ENCODE assay signal across 8 cellular contexts in genomic region chr17:39199673-39199985, GRCh38. TPM values are rescaled to one million over a fixed set of nuclear protein-coding genes. Genes with fewer than 3 reads are reported as not detected.
A peak's percentile ranks its signal among the peaks of the same experiment; 100 is the strongest.
DNase-seq lines count a peak whose midpoint lies in the region; ATAC-seq and TF ChIP-seq lines count a peak whose summit lies in the region.

No MANE protein-coding gene starts in this region.

- H3K27ac ChIP-seq in OCI-LY1 (ENCODE audit: low read depth, low read length, poor library complexity, severe bottlenecking), result peak overlapping the region; percentile 81
- H3K27ac ChIP-seq in esophagus (ENCODE audit: low read depth in 2 of 2, low read length in 1 of 2), result peak overlapping the region; percentile 85 to 89
- peak overlapping the region; percentile 99 for H3K27ac ChIP-seq in osteoblast (ENCODE audit: low read depth, low read length)

- H3K4me1 ChIP-seq in OCI-LY1 (ENCODE audit: insufficient read depth, low read length, severe bottlenecking) (peaks cover 60% of the 10 kb centered on the region), esophagus (ENCODE audit: control insufficient read depth in 2 of 2, insufficient read depth in 2 of 2, low read length in 1 of 2) (peaks cover 6 to 14% of the 10 kb centered on the region in 2 donors), osteoblast (ENCODE audit: insufficient read depth, low read length) (peaks cover 32% of the 10 kb centered on the region)

- 1% methylated on average over 14 of the region's 14 CpGs for WGBS in esophagus, 2 donors

- H3K9me2 ChIP-seq in OCI-LY1 (ENCODE audit: low read depth, low read length), result no peaks in the 10 kb centered on the region

- peak overlapping the region; percentile 99 for H3K4me2 ChIP-seq in OCI-LY1 (ENCODE audit: low read length)
- peak overlapping the region; percentile 88 for H3K4me2 ChIP-seq in osteoblast (ENCODE audit: insufficient read depth, low read length)

- no peaks in the 10 kb centered on the region for H3K9me3 ChIP-seq in OCI-LY1 (ENCODE audit: low read length)
- no peaks in the 10 kb centered on the region for H3K9me3 ChIP-seq in esophagus (ENCODE audit: control insufficient read depth in 2 of 2, insufficient read depth in 1 of 2, low read depth in 1 of 2, low read length in 1 of 2)
- no peaks in the 10 kb centered on the region for H3K9me3 ChIP-seq in osteoblast (ENCODE audit: low read depth, low read length)

- no peak overlapping the region for H2AFZ ChIP-seq in OCI-LY1 (ENCODE audit: low read length)
- peak overlapping the region; percentile 83 for H2AFZ ChIP-seq in osteoblast (ENCODE audit: low read length)

- H4K20me1 ChIP-seq in OCI-LY1 (ENCODE audit: insufficient read depth, low read length) (no peaks in the 10 kb centered on the region), osteoblast (ENCODE audit: insufficient read depth, low read length) (peaks cover 33% of the 10 kb centered on the region)

- H3K27me3 ChIP-seq in OCI-LY1 (ENCODE audit: insufficient read depth, low read length) (no peaks in the 10 kb centered on the region), esophagus (ENCODE audit: control insufficient read depth in 1 of 2, insufficient read depth in 2 of 2, low read length in 2 of 2) (no peaks in the 10 kb centered on the region), osteoblast (ENCODE audit: insufficient read depth, low read length) (no peaks in the 10 kb centered on the region)

- peaks cover 24% of the 10 kb centered on the region for H3F3A ChIP-seq in OCI-LY1 (ENCODE audit: insufficient read depth, low read length)

- peaks cover 12% of the 10 kb centered on the region for H3K79me2 ChIP-seq in OCI-LY1 (ENCODE audit: insufficient read depth, low read length)
- H3K79me2 ChIP-seq in osteoblast (ENCODE audit: insufficient read depth, low read length), result peaks cover 44% of the 10 kb centered on the region

- ATAC-seq in GM21723 (IDR thresholded peaks at IDR 0.05; ENCODE audit: unreplicated experiment) (no peak), HG02970 (IDR thresholded peaks at IDR 0.05; ENCODE audit: low FRiP score, unreplicated experiment) (no peak), HG02870 (IDR thresholded peaks at IDR 0.05; ENCODE audit: unreplicated experiment) (no peak)

- H3K9ac ChIP-seq in OCI-LY1 (ENCODE audit: low read length), result peak overlapping the region; percentile 100

- TF ChIP-seq CTCF in OCI-LY1 (IDR thresholded peaks at IDR 0.05; ENCODE audit: low read length) (no peak), osteoblast (IDR thresholded peaks at IDR 0.05; ENCODE audit: extremely low read depth, low read depth, low read length) (no peak)

- H3K36me3 ChIP-seq in OCI-LY1 (ENCODE audit: insufficient read depth, low read length) (peaks cover 43% of the 10 kb centered on the region), esophagus (ENCODE audit: control insufficient read depth in 2 of 2, insufficient read depth in 2 of 2, low read length in 1 of 2) (peaks cover 17 to 23% of the 10 kb centered on the region in 2 donors), osteoblast (ENCODE audit: insufficient read depth, low read length) (peaks cover 38% of the 10 kb centered on the region)

- DNase-seq in SHP77 (lab: John Stamatoyannopoulos, UW) (peak; percentile 69 to 75), SHP77 treated with DMSO at 0.1 percent for 48 hours (lab: John Stamatoyannopoulos, UW) (no peak), osteoblast (ENCODE audit: insufficient read length, low spot score, missing footprints) (no peak)

- H3K4me3 ChIP-seq in OCI-LY1 (ENCODE audit: low read depth, low read length, poor library complexity, severe bottlenecking), result peak overlapping the region; percentile 98
- H3K4me3 ChIP-seq in esophagus (ENCODE audit: low read depth in 1 of 2, low read length in 2 of 2), result peak overlapping the region; percentile 19 to 97
- H3K4me3 ChIP-seq in osteoblast (ENCODE audit: insufficient read depth, low read length), result peak overlapping the region; percentile 81

RNA-seq across cellular contexts. Expression of gene RPL19, which starts 0.5 kb away (rescaled TPM):
- polyA plus RNA-seq in esophagus, result 1,000 to 10,000 TPM; 2,441 to 3,049 TPM
- 1,279 and 1,302 TPM in 2 replicates for total RNA-seq in osteoblast

RNA-seq across cellular contexts. Expression of gene CACNB1, which starts 2.2 kb away (rescaled TPM):
- polyA plus RNA-seq in esophagus, result 1 to 10 TPM; 1.6 to 2.6 TPM
- 5.8 and 7.4 TPM in 2 replicates for total RNA-seq in osteoblast

RNA-seq across cellular contexts. Expression of gene STAC2, which starts 26.1 kb away (rescaled TPM):
- under 1 TPM; 0.06 to 0.07 TPM for polyA plus RNA-seq in esophagus
- under 0.01 TPM in 1 of 2 replicates, not detected in the other for total RNA-seq in osteoblast

RNA-seq across cellular contexts. Expression of gene ARL5C, which starts 33.7 kb away (rescaled TPM):
- polyA plus RNA-seq in esophagus, result not detected
- total RNA-seq in osteoblast, result not detected in 2 replicates

RNA-seq across cellular contexts. Expression of gene PLXDC1, which starts 48.2 kb away (rescaled TPM):
- polyA plus RNA-seq in esophagus, result 1 to 10 TPM; 4.7 to 6.0 TPM
- total RNA-seq in osteoblast, result 2.9 and 3.8 TPM in 2 replicates

Comparison
In these comparisons a context has a peak if more than half of its experiments do, and no peak if none do; other contexts are left out.
1. DNase-seq: peak in SHP77 (2 of 2); none in SHP77 treated with DMSO at 0.1 percent for 48 hours (single experiment) and osteoblast (single experiment).
2. Peak in every context shown above with its lines, with median percentiles within 50 percentile points of each other: H3K27ac ChIP-seq and H3K4me3 ChIP-seq.